ENCODE assay signal across 8 cellular contexts in the genomic region with DNA sequence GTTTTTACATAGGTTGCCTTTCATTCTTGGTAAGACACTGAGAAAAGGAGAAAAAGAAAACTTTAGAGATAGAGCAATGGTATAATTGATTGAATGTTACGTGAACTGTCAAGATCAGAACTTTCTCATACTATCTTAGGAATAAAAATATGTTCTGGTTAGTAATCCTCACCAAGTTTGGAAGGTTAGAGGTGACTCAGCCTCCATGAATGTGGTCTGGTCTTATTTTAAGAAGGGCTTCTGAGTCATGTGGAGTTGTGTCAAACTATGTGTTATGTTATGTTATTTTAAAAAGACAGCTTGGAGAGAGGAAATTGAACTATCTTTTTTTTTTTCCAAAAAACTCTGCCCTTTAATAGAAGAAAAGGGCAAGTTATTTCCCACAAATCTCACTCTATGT.
DNase-seq lines count a peak whose midpoint lies in the region; ATAC-seq and TF ChIP-seq lines count a peak whose summit lies in the region.

No MANE protein-coding gene starts in this region.

- no peak overlapping the region for H3K27ac Mint-ChIP-seq in activated CD4-positive, alpha-beta T cell treated with anti-CD3 and anti-CD28 coated beads for 36 hours
- H3K27ac Mint-ChIP-seq in activated T-helper 17 cell treated with anti-CD3 and anti-CD28 coated beads, Interleukin-2, amount 50 U/mL, for 72 hours = peak overlapping the region; percentile 37

- H3K4me1 Mint-ChIP-seq in activated CD4-positive, alpha-beta T cell treated with anti-CD3 and anti-CD28 coated beads for 36 hours = peaks cover 46% of the 10 kb centered on the region
- H3K4me1 Mint-ChIP-seq in activated T-helper 17 cell treated with anti-CD3 and anti-CD28 coated beads, Interleukin-2, amount 50 U/mL, for 72 hours = peaks cover 30% of the 10 kb centered on the region

- TF ChIP-seq CTCF in heart right ventricle (IDR thresholded peaks at IDR 0.05) = no peak

- no peaks in the 10 kb centered on the region for H3K9me3 ChIP-seq in heart right ventricle

- no peaks in the 10 kb centered on the region for H3K9me3 Mint-ChIP-seq in activated CD4-positive, alpha-beta T cell treated with anti-CD3 and anti-CD28 coated beads for 36 hours (ENCODE audit: low read depth)
- peaks cover 12% of the 10 kb centered on the region for H3K9me3 Mint-ChIP-seq in activated T-helper 17 cell treated with anti-CD3 and anti-CD28 coated beads, Interleukin-2, amount 50 U/mL, for 72 hours

- CTCF ChIA-PET in activated CD4-positive, alpha-beta T cell treated with anti-CD3 and anti-CD28 coated beads for 36 hours (lab: Charles Lee) = interaction anchor here (0.8 kb wide), 1 partner anchor 58 kb away, joined by 3 read pairs; no protein-coding TSS in a partner anchor

- peak; percentile 83 for ATAC-seq in activated CD4-positive, alpha-beta T cell treated with anti-CD3 and anti-CD28 coated beads for 36 hours
- ATAC-seq in activated T-helper 17 cell treated with anti-CD3 and anti-CD28 coated beads, Interleukin-2, amount 50 U/mL, for 72 hours (replicated peaks) = peak; percentile 87
- peak in 7 of 8 donors; percentile 57 to 82 (median 76) for ATAC-seq in heart right ventricle
- no peak for ATAC-seq in HG02763 (IDR thresholded peaks at IDR 0.05; ENCODE audit: unreplicated experiment)

- no peaks in the 10 kb centered on the region for H3K36me3 Mint-ChIP-seq in activated CD4-positive, alpha-beta T cell treated with anti-CD3 and anti-CD28 coated beads for 36 hours (ENCODE audit: low read depth)
- no peaks in the 10 kb centered on the region for H3K36me3 Mint-ChIP-seq in activated T-helper 17 cell treated with anti-CD3 and anti-CD28 coated beads, Interleukin-2, amount 50 U/mL, for 72 hours (ENCODE audit: low read depth)

- POLR2A ChIA-PET in activated CD4-positive, alpha-beta T cell treated with anti-CD3 and anti-CD28 coated beads for 36 hours (lab: Charles Lee) = interaction anchor here (0.6 kb wide), 2 partner anchors 526 to 1181 kb away, joined by 3 to 4 read pairs; no protein-coding TSS in a partner anchor

- H3K36me3 ChIP-seq in heart right ventricle = no peaks in the 10 kb centered on the region

- 30 to 34% methylated on average over 1 of the region's 1 CpG for WGBS in heart right ventricle, 2 donors

- H3K27me3 ChIP-seq in heart right ventricle = no peaks in the 10 kb centered on the region

- H3K4me3 ChIP-seq in heart right ventricle = peak overlapping the region in 9 of 10 donors; percentile 10 to 56 (median 45)

- intact Hi-C loops in activated CD4-positive, alpha-beta T cell treated with anti-CD3 and anti-CD28 coated beads for 36 hours (cut with DNase I, micrococcal nuclease) = loop anchor here (1.0 to 10.0 kb wide), 4 partner anchors 109 to 503 kb away; no protein-coding TSS in a partner anchor
- intact Hi-C loops in heart right ventricle (cut with DNase I) = loop anchor here in 7 of 10 donors (2.0 to 10.0 kb wide), 16 partner anchors 39 to 524 kb away; no protein-coding TSS in a partner anchor

- H3K4me1 ChIP-seq in heart right ventricle = peaks cover 0 to 69% (median 54%) of the 10 kb centered on the region in 9 donors

- DNase-seq in activated CD4-positive, alpha-beta T cell treated with anti-CD3 and anti-CD28 coated beads for 36 hours = peak; percentile 36
- no peak for DNase-seq in activated CD4-positive, alpha-beta T cell treated with anti-CD3 and anti-CD28 coated beads, Interleukin-2, amount 50 U/mL, for 1 hour
- DNase-seq in heart right ventricle = peak in 1 of 2 donors; percentile 55
- DNase-seq in stromal cell of bone marrow (ENCODE audit: low read depth) = peak; percentile 99
- DNase-seq in NCI-H748 treated with DMSO at 0.1 percent for 48 hours (lab: John Stamatoyannopoulos, UW) = no peak
- DNase-seq in activated CD8-positive, alpha-beta memory T cell treated with anti-CD3 and anti-CD28 coated beads, Interleukin-2, amount 50 U/mL, for 48 hours = no peak

- no peaks in the 10 kb centered on the region for H3K27me3 Mint-ChIP-seq in activated CD4-positive, alpha-beta T cell treated with anti-CD3 and anti-CD28 coated beads for 36 hours
- no peaks in the 10 kb centered on the region for H3K27me3 Mint-ChIP-seq in activated T-helper 17 cell treated with anti-CD3 and anti-CD28 coated beads, Interleukin-2, amount 50 U/mL, for 72 hours

- H3K4me3 Mint-ChIP-seq in activated CD4-positive, alpha-beta T cell treated with anti-CD3 and anti-CD28 coated beads for 36 hours = no peak overlapping the region
- no peak overlapping the region for H3K4me3 Mint-ChIP-seq in activated T-helper 17 cell treated with anti-CD3 and anti-CD28 coated beads, Interleukin-2, amount 50 U/mL, for 72 hours

- peak overlapping the region; percentile 72 to 96 (median 89) for H3K27ac ChIP-seq in heart right ventricle

Comparison
In these comparisons a context has a peak if more than half of its experiments do, and no peak if none do; other contexts are left out.
1. DNase-seq: peak in activated CD4-positive, alpha-beta T cell treated with anti-CD3 and anti-CD28 coated beads for 36 hours (single experiment) and stromal cell of bone marrow (single experiment); none in activated CD4-positive, alpha-beta T cell treated with anti-CD3 and anti-CD28 coated beads, Interleukin-2, amount 50 U/mL, for 1 hour (single experiment), NCI-H748 treated with DMSO at 0.1 percent for 48 hours (single experiment) and activated CD8-positive, alpha-beta memory T cell treated with anti-CD3 and anti-CD28 coated beads, Interleukin-2, amount 50 U/mL, for 48 hours (single experiment).